In the genomic region with DNA sequence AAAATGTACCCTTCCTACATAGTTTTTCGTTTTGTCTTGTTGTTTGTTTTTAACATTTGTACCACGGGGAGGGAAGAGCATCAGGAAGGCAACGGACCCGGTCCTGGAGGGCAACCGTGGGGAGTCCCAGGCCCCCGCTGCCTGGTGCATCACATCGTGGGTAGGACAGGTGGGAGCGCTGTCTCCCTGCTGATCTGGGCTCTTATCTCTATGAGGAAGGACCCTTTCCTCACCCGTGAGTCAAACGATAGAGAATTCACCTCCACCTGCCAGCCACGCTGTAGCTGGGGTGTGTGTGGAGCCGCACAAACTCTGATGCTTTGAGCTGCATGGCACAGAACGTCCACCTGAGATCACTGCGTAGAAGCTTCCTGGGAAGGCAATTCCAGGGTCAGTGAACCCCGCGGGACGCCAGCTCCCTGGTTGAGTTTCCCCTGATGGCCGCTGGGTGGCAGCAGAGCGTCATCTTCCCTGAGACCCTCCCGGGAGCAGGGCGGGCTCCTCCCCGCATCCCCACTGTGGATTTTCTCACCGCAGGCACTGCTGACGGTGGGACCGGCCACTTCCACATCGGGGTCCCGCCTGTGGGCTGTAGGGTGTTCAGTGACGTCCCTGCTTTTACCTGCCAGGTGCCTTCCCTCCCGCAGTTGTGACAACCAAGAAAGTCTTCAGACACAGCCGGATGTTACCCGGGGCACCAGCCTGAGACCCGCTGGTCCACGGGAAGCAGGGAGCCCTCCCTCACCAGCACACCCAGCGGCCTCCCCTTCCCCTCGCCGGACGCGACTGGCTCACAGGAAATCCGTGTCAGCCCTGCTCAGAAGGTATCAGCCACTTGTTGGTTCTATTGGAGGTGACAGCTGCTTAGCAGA, we compare ENCODE assay signal across 8 cellular contexts. TPM values are rescaled to one million over a fixed set of nuclear protein-coding genes. Genes with fewer than 3 reads are reported as not detected.
DNase-seq lines count a peak whose midpoint lies in the region; ATAC-seq, FAIRE-seq and TF ChIP-seq lines count a peak whose summit lies in the region.

No MANE protein-coding gene starts in this region.

- H3K36me3 Mint-ChIP-seq in activated B cell treated with CpG ODN at 0.5 μM for 24 hours (ENCODE audit: low read depth): no peaks in the 10 kb centered on the region

- CTCF ChIA-PET in AG04449 (lab: Yijun Ruan, JAX): interaction anchor here (0.6 to 6.1 kb wide), 31 partner anchors 9 to 1386 kb away, joined by 3 to 83 read pairs (median 4); no protein-coding TSS in a partner anchor
- CTCF ChIA-PET in activated B cell treated with CpG ODN at 0.5 μM for 24 hours (lab: Charles Lee): interaction anchor here (0.8 to 2.5 kb wide), 14 partner anchors 10 to 433 kb away, joined by 3 to 32 read pairs (median 7); no protein-coding TSS in a partner anchor

- no peak for TF ChIP-seq POLR2A in GM18505 (IDR thresholded peaks at IDR 0.05; ENCODE audit: borderline replicate concordance, extremely low read depth, insufficient read depth, insufficient read length)

- no peak for DNase-seq in AG04449 (ENCODE audit: low read depth, low spot score)
- peak; percentile 74 for DNase-seq in NCI-H146 (lab: John Stamatoyannopoulos, UW)
- DNase-seq in activated B cell treated with CpG ODN at 0.5 μM for 24 hours: peak; percentile 61
- peak; percentile 21 for DNase-seq in bronchial epithelial cell (ENCODE audit: low read depth)
- peak in 1 of 2 donors; percentile 66 for DNase-seq in left colon
- peak; percentile 56 to 58 for DNase-seq in stimulated activated CD4-positive, alpha-beta T cell treated with anti-CD3 and anti-CD28 coated beads, Interleukin-2, amount 100 ng/mL, for 48 hours

- FAIRE-seq in bronchial epithelial cell (lab: Jason Lieb, UNC): no peak

- intact Hi-C loops in activated B cell treated with CpG ODN at 0.5 μM for 24 hours (cut with micrococcal nuclease) (loop anchor here (1.0 to 10.0 kb wide), 5 partner anchors 106 to 552 kb away; no protein-coding TSS in a partner anchor), left colon (cut with DNase I, micrococcal nuclease) (no loop called here)

- peaks cover 28% of the 10 kb centered on the region for H3K27me3 Mint-ChIP-seq in activated B cell treated with CpG ODN at 0.5 μM for 24 hours

- H3K27me3 ChIP-seq in bronchial epithelial cell (ENCODE audit: control insufficient read depth, insufficient read depth, low read length): no peaks in the 10 kb centered on the region

- H3K4me3 ChIP-seq in AG04449 (ENCODE audit: low read depth, low read length) (peak overlapping the region; percentile 36), bronchial epithelial cell (ENCODE audit: low read depth, low read length) (no peak overlapping the region)

- no peaks in the 10 kb centered on the region for H3K36me3 ChIP-seq in bronchial epithelial cell (ENCODE audit: control insufficient read depth, insufficient read depth, low read length)

- peaks cover 12% of the 10 kb centered on the region for H3K4me1 Mint-ChIP-seq in activated B cell treated with CpG ODN at 0.5 μM for 24 hours

- no peaks in the 10 kb centered on the region for H3K9me3 Mint-ChIP-seq in activated B cell treated with CpG ODN at 0.5 μM for 24 hours

- TF ChIP-seq CTCF in AG04449 (IDR thresholded peaks at IDR 0.05; ENCODE audit: insufficient read depth, low read length, missing control alignments) (peak; percentile 93), activated B cell treated with CpG ODN at 0.5 μM for 24 hours (IDR thresholded peaks at IDR 0.05) (peak; percentile 34), bronchial epithelial cell (IDR thresholded peaks at IDR 0.05; ENCODE audit: insufficient read depth, low read length, severe bottlenecking) (peak; percentile 94)

- no peak overlapping the region for H3K27ac Mint-ChIP-seq in activated B cell treated with CpG ODN at 0.5 μM for 24 hours

- POLR2A ChIA-PET in AG04449 (lab: Yijun Ruan, JAX) (no interaction called here), activated B cell treated with CpG ODN at 0.5 μM for 24 hours (lab: Charles Lee) (interaction anchor here (0.6 kb wide), 1 partner anchor 210 kb away, joined by 8 read pairs; no protein-coding TSS in a partner anchor)

- peak overlapping the region; percentile 53 for H3K4me3 Mint-ChIP-seq in activated B cell treated with CpG ODN at 0.5 μM for 24 hours

- ATAC-seq in GM18505 (IDR thresholded peaks at IDR 0.05; ENCODE audit: unreplicated experiment) (peak; percentile 62), activated B cell treated with CpG ODN at 0.5 μM for 24 hours (ENCODE audit: low read depth) (peak; percentile 69), left colon (peak; percentile 83), HG03039 (IDR thresholded peaks at IDR 0.05; ENCODE audit: unreplicated experiment) (no peak)

RNA-seq across cellular contexts. Expression of a gene that starts 54.7 kb away (rescaled TPM):
- total RNA-seq in activated B cell treated with CpG ODN at 0.5 μM for 24 hours (40.8 and 42.3 TPM in 2 replicates), bronchial epithelial cell (32.6 and 43.0 TPM in 2 replicates), left colon (10 to 100 TPM; 56.6 to 59.9 TPM)

Comparison
In these comparisons a context has a peak if more than half of its experiments do, and no peak if none do; other contexts are left out.
1. CTCF ChIP-seq: peak in every context shown above with its lines; median percentile 94 in bronchial epithelial cell; 93 in AG04449; 34 in activated B cell treated with CpG ODN at 0.5 μM for 24 hours.